18 cellular contexts compared by ENCODE assay signal in genomic region chr1:51019811-51020210, GRCh38.
"Had no signal": no experiment of that assay in that cellular context is flagged by ENCODE, and none has a peak within 500 bp of the region (broad histone marks: within the 10 kb centered on the region; RNA-seq: fewer than 3 reads in every experiment).

No MANE protein-coding gene starts in this region.

- H3K79me2 ChIP-seq: parathyroid adenoma had no signal

- H3K27ac ChIP-seq: ascending aorta, cardiac muscle cell, colonic mucosa, parathyroid adenoma, tibial nerve, vagina had no signal

- H3K9ac ChIP-seq: parathyroid adenoma had no signal

- H3K4me1 ChIP-seq: ascending aorta, colonic mucosa, parathyroid adenoma, vagina had no signal

- ATAC-seq: activated CD4-positive, CD25-positive, alpha-beta regulatory T cell treated with anti-CD3 and anti-CD28 coated beads, Interleukin-2, amount 50 U/mL, for 24 hours; activated T-cell treated with anti-CD3 and anti-CD28 coated beads, Interleukin-2, amount 50 U/mL, for 4 hours; left colon; naive thymus-derived CD4-positive, alpha-beta T cell had no signal

- FAIRE-seq: endothelial cell of umbilical vein had no signal

- H3K4me3 ChIP-seq: ascending aorta, cardiac muscle cell, colonic mucosa, lung, tibial nerve, vagina had no signal

- H3K9me3 ChIP-seq: ascending aorta, colonic mucosa, vagina had no signal

- H3K27me3 ChIP-seq: ascending aorta, colonic mucosa, tibial nerve, vagina had no signal

- DNase-seq: activated CD4-positive, alpha-beta T cell treated with anti-CD3 and anti-CD28 coated beads, Interleukin-2, amount 50 U/mL, for 4 hours; activated effector memory CD4-positive, alpha-beta T cell treated with anti-CD3 and anti-CD28 coated beads, Interleukin-2, amount 50 U/mL, for 16 hours; activated T-cell treated with anti-CD3 and anti-CD28 coated beads, Interleukin-2, amount 50 U/mL, for 4 hours; colonic mucosa; effector CD4-positive, alpha-beta T cell; glutamatergic neuron; immature natural killer cell; left colon; naive thymus-derived CD4-positive, alpha-beta T cell; T-helper 2 cell had no signal

- H2AFZ ChIP-seq: parathyroid adenoma had no signal

- H3K36me3 ChIP-seq: ascending aorta, cardiac muscle cell, colonic mucosa, tibial nerve, vagina had no signal
